Comparison of ENCODE assay signal across 1 cellular context in genomic region chr20:3408251-3408637, GRCh38.
TF ChIP-seq lines count a peak whose summit lies in the region.

No MANE protein-coding gene starts in this region.

TF ChIP-seq in HepG2, 621 proteins besides CTCF, POLR2A, EP300 and RAD21 (continued from another document):
- TF ChIP-seq, protein P1, sequence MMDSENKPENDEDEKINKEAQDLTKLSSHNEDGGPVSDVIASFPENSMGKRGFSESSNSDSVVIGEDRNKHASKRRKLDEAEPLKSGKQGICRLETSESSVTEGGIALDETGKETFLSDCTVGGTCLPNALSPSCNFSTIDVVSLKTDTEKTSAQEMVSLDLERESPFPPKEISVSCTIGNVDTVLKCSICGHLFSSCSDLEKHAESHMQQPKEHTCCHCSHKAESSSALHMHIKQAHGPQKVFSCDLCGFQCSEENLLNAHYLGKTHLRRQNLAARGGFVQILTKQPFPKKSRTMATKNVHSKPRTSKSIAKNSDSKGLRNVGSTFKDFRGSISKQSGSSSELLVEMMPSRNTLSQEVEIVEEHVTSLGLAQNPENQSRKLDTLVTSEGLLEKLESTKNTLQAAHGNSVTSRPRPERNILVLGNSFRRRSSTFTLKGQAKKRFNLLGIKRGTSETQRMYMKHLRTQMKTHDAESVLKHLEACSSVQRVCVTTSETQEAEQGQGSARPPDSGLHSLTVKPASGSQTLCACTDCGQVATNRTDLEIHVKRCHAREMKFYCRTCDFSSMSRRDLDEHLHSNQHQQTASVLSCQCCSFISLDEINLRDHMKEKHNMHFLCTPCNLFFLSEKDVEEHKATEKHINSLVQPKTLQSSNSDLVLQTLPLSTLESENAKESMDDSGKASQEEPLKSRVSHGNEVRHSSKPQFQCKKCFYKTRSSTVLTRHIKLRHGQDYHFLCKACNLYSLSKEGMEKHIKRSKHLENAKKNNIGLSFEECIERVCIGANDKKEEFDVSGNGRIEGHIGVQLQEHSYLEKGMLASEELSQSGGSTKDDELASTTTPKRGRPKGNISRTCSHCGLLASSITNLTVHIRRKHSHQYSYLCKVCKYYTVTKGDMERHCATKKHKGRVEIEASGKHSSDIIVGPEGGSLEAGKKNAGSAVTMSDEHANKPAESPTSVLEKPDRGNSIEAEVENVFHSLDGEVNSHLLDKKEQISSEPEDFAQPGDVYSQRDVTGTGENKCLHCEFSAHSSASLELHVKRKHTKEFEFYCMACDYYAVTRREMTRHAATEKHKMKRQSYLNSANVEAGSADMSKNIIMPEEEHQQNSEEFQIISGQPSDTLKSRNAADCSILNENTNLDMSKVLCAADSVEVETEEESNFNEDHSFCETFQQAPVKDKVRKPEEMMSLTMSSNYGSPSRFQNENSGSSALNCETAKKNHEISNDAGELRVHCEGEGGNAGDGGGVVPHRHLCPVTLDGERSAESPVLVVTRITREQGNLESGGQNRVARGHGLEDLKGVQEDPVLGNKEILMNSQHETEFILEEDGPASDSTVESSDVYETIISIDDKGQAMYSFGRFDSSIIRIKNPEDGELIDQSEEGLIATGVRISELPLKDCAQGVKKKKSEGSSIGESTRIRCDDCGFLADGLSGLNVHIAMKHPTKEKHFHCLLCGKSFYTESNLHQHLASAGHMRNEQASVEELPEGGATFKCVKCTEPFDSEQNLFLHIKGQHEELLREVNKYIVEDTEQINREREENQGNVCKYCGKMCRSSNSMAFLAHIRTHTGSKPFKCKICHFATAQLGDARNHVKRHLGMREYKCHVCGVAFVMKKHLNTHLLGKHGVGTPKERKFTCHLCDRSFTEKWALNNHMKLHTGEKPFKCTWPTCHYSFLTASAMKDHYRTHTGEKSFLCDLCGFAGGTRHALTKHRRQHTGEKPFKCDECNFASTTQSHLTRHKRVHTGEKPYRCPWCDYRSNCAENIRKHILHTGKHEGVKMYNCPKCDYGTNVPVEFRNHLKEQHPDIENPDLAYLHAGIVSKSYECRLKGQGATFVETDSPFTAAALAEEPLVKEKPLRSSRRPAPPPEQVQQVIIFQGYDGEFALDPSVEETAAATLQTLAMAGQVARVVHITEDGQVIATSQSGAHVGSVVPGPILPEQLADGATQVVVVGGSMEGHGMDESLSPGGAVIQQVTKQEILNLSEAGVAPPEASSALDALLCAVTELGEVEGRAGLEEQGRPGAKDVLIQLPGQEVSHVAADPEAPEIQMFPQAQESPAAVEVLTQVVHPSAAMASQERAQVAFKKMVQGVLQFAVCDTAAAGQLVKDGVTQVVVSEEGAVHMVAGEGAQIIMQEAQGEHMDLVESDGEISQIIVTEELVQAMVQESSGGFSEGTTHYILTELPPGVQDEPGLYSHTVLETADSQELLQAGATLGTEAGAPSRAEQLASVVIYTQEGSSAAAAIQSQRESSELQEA (CRISPR knock-in tag; IDR thresholded peaks at IDR 0.05; ENCODE audit: not compliant biosample characterization): no peak
- TF ChIP-seq HOXA9 (CRISPR knock-in tag; IDR thresholded peaks at IDR 0.05; ENCODE audit: borderline replicate concordance): no peak
- TF ChIP-seq CEBPZ (IDR thresholded peaks at IDR 0.05; ENCODE audit: low read length): no peak
- no peak for TF ChIP-seq MAZ (IDR thresholded peaks at IDR 0.05; ENCODE audit: borderline replicate concordance, low read depth, low read length)
- no peak for TF ChIP-seq MAZ (CRISPR knock-in tag; IDR thresholded peaks at IDR 0.05; ENCODE audit: low read depth)
- no peak for TF ChIP-seq DR1 (CRISPR knock-in tag; IDR thresholded peaks at IDR 0.05)
- TF ChIP-seq ZNF567 (CRISPR knock-in tag; IDR thresholded peaks at IDR 0.05; ENCODE audit: borderline replicate concordance): no peak
- no peak for TF ChIP-seq ZHX2 (IDR thresholded peaks at IDR 0.05; ENCODE audit: low read depth)
- TF ChIP-seq ZHX2 (CRISPR knock-in tag; IDR thresholded peaks at IDR 0.05; ENCODE audit: borderline replicate concordance): no peak
- no peak for TF ChIP-seq SRY (CRISPR knock-in tag; IDR thresholded peaks at IDR 0.05)
- 0 out of 2 replicates have a peak, but pooled peaks have one; percentile 17 for TF ChIP-seq FOXO4 (CRISPR knock-in tag; conservative IDR thresholded peaks at IDR 0.05)
- TF ChIP-seq PHF5A (CRISPR knock-in tag; IDR thresholded peaks at IDR 0.05; ENCODE audit: low read depth, unreplicated experiment): peak; percentile 2
- no peak for TF ChIP-seq GATA4 (IDR thresholded peaks at IDR 0.05; ENCODE audit: borderline replicate concordance, low read depth)
- TF ChIP-seq, protein P2, sequence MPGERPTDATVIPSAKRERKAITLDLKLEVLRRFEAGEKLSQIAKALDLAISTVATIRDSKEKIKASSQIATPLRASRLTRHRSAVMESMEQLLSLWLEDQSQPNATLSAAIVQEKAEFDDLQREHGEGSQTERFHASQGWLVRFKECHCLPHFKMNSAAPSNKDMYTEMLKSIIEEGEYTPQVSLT (CRISPR knock-in tag; IDR thresholded peaks at IDR 0.05; ENCODE audit: borderline replicate concordance, low read depth): no peak
